In the genomic region with DNA sequence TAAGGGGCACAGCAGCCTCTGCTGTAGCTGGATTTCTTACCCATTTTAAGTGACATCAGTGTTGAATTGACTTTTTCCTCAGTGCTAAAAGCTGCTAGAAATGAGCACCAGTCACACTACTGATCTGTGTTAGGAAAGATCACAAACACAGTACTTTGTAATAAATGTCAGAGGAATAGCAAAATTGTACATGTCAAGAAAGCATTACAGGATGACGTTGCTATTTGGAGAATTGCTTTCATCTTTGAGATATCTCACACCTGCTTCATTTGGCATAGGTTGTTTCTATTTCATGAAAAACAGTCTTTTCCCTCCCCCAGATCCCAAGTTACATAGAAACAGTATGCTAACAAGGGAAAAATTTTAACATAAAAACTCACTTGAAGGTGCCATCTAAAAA, we compare ENCODE assay signal across 14 cellular contexts.
DNase-seq lines count a peak whose midpoint lies in the region; ATAC-seq, FAIRE-seq and TF ChIP-seq lines count a peak whose summit lies in the region.
"Had no signal": no experiment of that assay in that cellular context is flagged by ENCODE, and none has a peak within 500 bp of the region (broad histone marks: within the 10 kb centered on the region; RNA-seq: fewer than 3 reads in every experiment).

No MANE protein-coding gene starts in this region.

- intact Hi-C loops in pancreas (cut with DNase I), result loop anchor here in 1 of 3 donors (10.0 kb wide), 1 partner anchor 526 kb away; no protein-coding TSS in a partner anchor

- no peaks in the 10 kb centered on the region for H3K36me3 ChIP-seq in OCI-LY3 (replicated peaks; ENCODE audit: low read depth, low read length)
- H3K36me3 ChIP-seq in pancreas, result no peaks in the 10 kb centered on the region

- H3K27me3 Mint-ChIP-seq in activated T-cell treated with anti-CD3 and anti-CD28 coated beads, Interleukin-2, amount 50 U/mL, for 72 hours (ENCODE audit: low read depth), result no peaks in the 10 kb centered on the region

- no peak overlapping the region for H3K9ac ChIP-seq in OCI-LY3 (ENCODE audit: low read length)

- H3K4me3 Mint-ChIP-seq in activated T-cell treated with anti-CD3 and anti-CD28 coated beads, Interleukin-2, amount 50 U/mL, for 72 hours, result peak overlapping the region; percentile 22 to 88

- peaks cover 52% of the 10 kb centered on the region for H3K4me1 Mint-ChIP-seq in activated T-cell treated with anti-CD3 and anti-CD28 coated beads, Interleukin-2, amount 50 U/mL, for 72 hours (ENCODE audit: low read depth)

- H3K4me2 ChIP-seq in OCI-LY3 (ENCODE audit: low read length), result peak overlapping the region; percentile 84

- DNase-seq in activated T-cell treated with anti-CD3 and anti-CD28 coated beads, Interleukin-2, amount 50 U/mL, for 72 hours, result no peak
- DNase-seq in activated T-cell treated with anti-CD3 and anti-CD28 coated beads, Interleukin-2, amount 50 U/mL, for 1 hour, result no peak
- DNase-seq in pancreas (no peak), RPMI8226 (no peak), mesenteric fat pad (ENCODE audit: low spot score) (no peak), NOMO-1 treated with dmso at 0.1 percent for 144 hours (lab: John Stamatoyannopoulos, UW; ENCODE audit: unreplicated experiment) (no peak)
- DNase-seq: ACHN, NCI-H2029, NCI-H510A, OCI-M1, SIG-M5 had no signal

- H4K20me1 ChIP-seq in OCI-LY3 (ENCODE audit: insufficient read depth, low read length), result no peaks in the 10 kb centered on the region

- FAIRE-seq in pancreas (lab: Jason Lieb, UNC), result no peak
- FAIRE-seq: keratinocyte had no signal

- no peak for ATAC-seq in activated T-cell treated with anti-CD3 and anti-CD28 coated beads, Interleukin-2, amount 50 U/mL, for 72 hours (replicated peaks in 1 of 2)
- peak; percentile 72 to 85 (median 83) for ATAC-seq in pancreas

- H3K27ac ChIP-seq in OCI-LY3 (ENCODE audit: low read length) (no peak overlapping the region), cingulate gyrus (ENCODE audit: low read depth, low read length) (peak overlapping the region; percentile 15), pancreas (peak overlapping the region; percentile 57 to 79 (median 77))

- TF ChIP-seq CTCF in OCI-LY3 (IDR thresholded peaks at IDR 0.05; ENCODE audit: low read depth, low read length) (no peak), pancreas (IDR thresholded peaks at IDR 0.05) (no peak)

- WGBS in pancreas, 2 donors, result 3 to 9% methylated on average over 1 of the region's 1 CpG

- no peak overlapping the region for H2AFZ ChIP-seq in OCI-LY3 (ENCODE audit: low read depth, low read length)

- 0 out of 2 replicates have a peak overlapping the region, but pooled peaks have one; percentile 68 for H3K4me3 ChIP-seq in OCI-LY3 (ENCODE audit: low read length)
- H3K4me3 ChIP-seq in pancreas, result no peak overlapping the region

- no peaks in the 10 kb centered on the region for H3K9me3 ChIP-seq in OCI-LY3 (ENCODE audit: insufficient read depth, low read length)
- H3K9me3 ChIP-seq in pancreas, result no peaks in the 10 kb centered on the region

- H3K27me3 ChIP-seq in OCI-LY3 (ENCODE audit: low read depth, low read length) (no peaks in the 10 kb centered on the region), pancreas (no peaks in the 10 kb centered on the region)

- H3K4me1 ChIP-seq in OCI-LY3 (ENCODE audit: low read length) (peaks cover 50% of the 10 kb centered on the region), pancreas (peaks cover 12 to 54% (median 42%) of the 10 kb centered on the region in 3 donors)

- H3K27ac Mint-ChIP-seq in activated T-cell treated with anti-CD3 and anti-CD28 coated beads, Interleukin-2, amount 50 U/mL, for 72 hours, result peak overlapping the region; percentile 98

- peaks cover 3 to 6% of the 10 kb centered on the region in 2 donors for H3K36me3 Mint-ChIP-seq in activated T-cell treated with anti-CD3 and anti-CD28 coated beads, Interleukin-2, amount 50 U/mL, for 72 hours (ENCODE audit: insufficient read depth in 2 of 2)

- no peaks in the 10 kb centered on the region for H3K9me3 Mint-ChIP-seq in activated T-cell treated with anti-CD3 and anti-CD28 coated beads, Interleukin-2, amount 50 U/mL, for 72 hours

- no peaks in the 10 kb centered on the region; the same call in 1 of the 2 replicates for H3K79me2 ChIP-seq in OCI-LY3 (ENCODE audit: low read length)

Comparison
In these comparisons a context has a peak if more than half of its experiments do, and no peak if none do; other contexts are left out.
1. ATAC-seq: peak in pancreas (4 of 4); none in activated T-cell treated with anti-CD3 and anti-CD28 coated beads, Interleukin-2, amount 50 U/mL, for 72 hours (0 of 2).